In genomic region chr6:69392745-69393144, GRCh38 we compare ENCODE assay signal across 1 cellular context.
TF ChIP-seq lines count a peak whose summit lies in the region.

No MANE protein-coding gene starts in this region.

TF ChIP-seq in GM23338, 12 proteins besides CTCF, POLR2A, EP300 and RAD21 (continued from another document):
- TF ChIP-seq STAT1 (IDR thresholded peaks at IDR 0.05; ENCODE audit: unreplicated experiment) = no peak
